1 cellular context compared by ENCODE assay signal in the genomic region with DNA sequence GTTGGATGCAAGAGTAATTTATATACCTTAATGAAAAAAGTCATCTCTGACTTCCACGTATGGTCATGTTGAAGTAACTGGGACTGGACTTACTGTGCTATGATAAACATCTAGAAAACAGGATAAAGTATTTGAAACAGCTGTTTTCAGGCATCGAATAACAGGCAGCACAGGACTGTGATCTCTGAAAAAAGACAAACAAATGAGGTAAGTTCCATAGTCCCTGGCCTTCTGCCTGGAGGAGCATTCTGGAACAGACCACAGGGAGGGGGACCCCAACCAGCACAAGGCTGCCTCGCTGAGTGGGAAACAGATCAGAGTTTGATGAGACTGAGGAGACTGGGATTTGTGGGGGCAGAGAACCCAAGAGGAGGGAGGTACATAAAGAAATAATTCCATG.
TF ChIP-seq lines count a peak whose summit lies in the region.

No MANE protein-coding gene starts in this region.

TF ChIP-seq in GM23338, 12 proteins besides CTCF, POLR2A, EP300 and RAD21 (continued from another document):
- TF ChIP-seq, protein P1, sequence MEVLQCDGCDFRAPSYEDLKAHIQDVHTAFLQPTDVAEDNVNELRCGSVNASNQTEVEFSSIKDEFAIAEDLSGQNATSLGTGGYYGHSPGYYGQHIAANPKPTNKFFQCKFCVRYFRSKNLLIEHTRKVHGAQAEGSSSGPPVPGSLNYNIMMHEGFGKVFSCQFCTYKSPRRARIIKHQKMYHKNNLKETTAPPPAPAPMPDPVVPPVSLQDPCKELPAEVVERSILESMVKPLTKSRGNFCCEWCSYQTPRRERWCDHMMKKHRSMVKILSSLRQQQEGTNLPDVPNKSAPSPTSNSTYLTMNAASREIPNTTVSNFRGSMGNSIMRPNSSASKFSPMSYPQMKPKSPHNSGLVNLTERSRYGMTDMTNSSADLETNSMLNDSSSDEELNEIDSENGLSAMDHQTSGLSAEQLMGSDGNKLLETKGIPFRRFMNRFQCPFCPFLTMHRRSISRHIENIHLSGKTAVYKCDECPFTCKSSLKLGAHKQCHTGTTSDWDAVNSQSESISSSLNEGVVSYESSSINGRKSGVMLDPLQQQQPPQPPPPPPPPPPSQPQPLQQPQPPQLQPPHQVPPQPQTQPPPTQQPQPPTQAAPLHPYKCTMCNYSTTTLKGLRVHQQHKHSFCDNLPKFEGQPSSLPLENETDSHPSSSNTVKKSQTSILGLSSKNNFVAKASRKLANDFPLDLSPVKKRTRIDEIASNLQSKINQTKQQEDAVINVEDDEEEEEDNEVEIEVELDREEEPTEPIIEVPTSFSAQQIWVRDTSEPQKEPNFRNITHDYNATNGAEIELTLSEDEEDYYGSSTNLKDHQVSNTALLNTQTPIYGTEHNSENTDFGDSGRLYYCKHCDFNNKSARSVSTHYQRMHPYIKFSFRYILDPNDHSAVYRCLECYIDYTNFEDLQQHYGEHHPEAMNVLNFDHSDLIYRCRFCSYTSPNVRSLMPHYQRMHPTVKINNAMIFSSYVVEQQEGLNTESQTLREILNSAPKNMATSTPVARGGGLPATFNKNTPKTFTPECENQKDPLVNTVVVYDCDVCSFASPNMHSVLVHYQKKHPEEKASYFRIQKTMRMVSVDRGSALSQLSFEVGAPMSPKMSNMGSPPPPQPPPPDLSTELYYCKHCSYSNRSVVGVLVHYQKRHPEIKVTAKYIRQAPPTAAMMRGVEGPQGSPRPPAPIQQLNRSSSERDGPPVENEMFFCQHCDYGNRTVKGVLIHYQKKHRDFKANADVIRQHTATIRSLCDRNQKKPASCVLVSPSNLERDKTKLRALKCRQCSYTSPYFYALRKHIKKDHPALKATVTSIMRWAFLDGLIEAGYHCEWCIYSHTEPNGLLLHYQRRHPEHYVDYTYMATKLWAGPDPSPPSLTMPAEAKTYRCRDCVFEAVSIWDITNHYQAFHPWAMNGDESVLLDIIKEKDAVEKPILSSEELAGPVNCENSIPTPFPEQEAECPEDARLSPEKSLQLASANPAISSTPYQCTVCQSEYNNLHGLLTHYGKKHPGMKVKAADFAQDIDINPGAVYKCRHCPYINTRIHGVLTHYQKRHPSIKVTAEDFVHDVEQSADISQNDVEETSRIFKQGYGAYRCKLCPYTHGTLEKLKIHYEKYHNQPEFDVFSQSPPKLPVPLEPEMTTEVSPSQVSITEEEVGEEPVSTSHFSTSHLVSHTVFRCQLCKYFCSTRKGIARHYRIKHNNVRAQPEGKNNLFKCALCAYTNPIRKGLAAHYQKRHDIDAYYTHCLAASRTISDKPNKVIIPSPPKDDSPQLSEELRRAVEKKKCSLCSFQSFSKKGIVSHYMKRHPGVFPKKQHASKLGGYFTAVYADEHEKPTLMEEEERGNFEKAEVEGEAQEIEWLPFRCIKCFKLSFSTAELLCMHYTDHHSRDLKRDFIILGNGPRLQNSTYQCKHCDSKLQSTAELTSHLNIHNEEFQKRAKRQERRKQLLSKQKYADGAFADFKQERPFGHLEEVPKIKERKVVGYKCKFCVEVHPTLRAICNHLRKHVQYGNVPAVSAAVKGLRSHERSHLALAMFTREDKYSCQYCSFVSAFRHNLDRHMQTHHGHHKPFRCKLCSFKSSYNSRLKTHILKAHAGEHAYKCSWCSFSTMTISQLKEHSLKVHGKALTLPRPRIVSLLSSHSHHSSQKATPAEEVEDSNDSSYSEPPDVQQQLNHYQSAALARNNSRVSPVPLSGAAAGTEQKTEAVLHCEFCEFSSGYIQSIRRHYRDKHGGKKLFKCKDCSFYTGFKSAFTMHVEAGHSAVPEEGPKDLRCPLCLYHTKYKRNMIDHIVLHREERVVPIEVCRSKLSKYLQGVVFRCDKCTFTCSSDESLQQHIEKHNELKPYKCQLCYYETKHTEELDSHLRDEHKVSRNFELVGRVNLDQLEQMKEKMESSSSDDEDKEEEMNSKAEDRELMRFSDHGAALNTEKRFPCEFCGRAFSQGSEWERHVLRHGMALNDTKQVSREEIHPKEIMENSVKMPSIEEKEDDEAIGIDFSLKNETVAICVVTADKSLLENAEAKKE (CRISPR knock-in tag; IDR thresholded peaks at IDR 0.05) = no peak
